Comparison of ENCODE assay signal across 22 cellular contexts in genomic region chr2:30261695-30262211, GRCh38. TPM values are rescaled to one million over a fixed set of nuclear protein-coding genes. Genes with fewer than 3 reads are reported as not detected.
DNase-seq lines count a peak whose midpoint lies in the region; ATAC-seq and TF ChIP-seq lines count a peak whose summit lies in the region.
"Had no signal": no experiment of that assay in that cellular context is flagged by ENCODE, and none has a peak within 500 bp of the region (broad histone marks: within the 10 kb centered on the region; RNA-seq: fewer than 3 reads in every experiment).

No MANE protein-coding gene starts in this region.

- intact Hi-C loops in naive thymus-derived CD4-positive, alpha-beta T cell (cut with micrococcal nuclease): loop anchor here in 1 of 2 donors (1.0 kb wide), 1 partner anchor 22 kb away; no protein-coding TSS in a partner anchor
- intact Hi-C loops in left ventricle myocardium inferior (cut with micrococcal nuclease): no loop called here

- no peak overlapping the region for H3K27ac ChIP-seq in CD8-positive, alpha-beta memory T cell (ENCODE audit: low read depth, low read length)
- H3K27ac ChIP-seq in naive thymus-derived CD4-positive, alpha-beta T cell (ENCODE audit: low read depth, low read length): peak overlapping the region; percentile 48
- H3K27ac ChIP-seq in upper lobe of left lung (no peak overlapping the region), left ventricle myocardium inferior (replicated peaks) (no peak overlapping the region)
- H3K27ac ChIP-seq: brain microvascular endothelial cell, coronary artery, heart left ventricle, right lobe of liver, upper lobe of right lung had no signal

- no peaks in the 10 kb centered on the region for H3K9me3 ChIP-seq in CD8-positive, alpha-beta memory T cell (ENCODE audit: low read length)
- no peaks in the 10 kb centered on the region for H3K9me3 ChIP-seq in naive thymus-derived CD4-positive, alpha-beta T cell (ENCODE audit: control insufficient read depth in 2 of 3, low read length in 3 of 3)
- no peaks in the 10 kb centered on the region for H3K9me3 ChIP-seq in upper lobe of left lung
- H3K9me3 ChIP-seq in left ventricle myocardium inferior (replicated peaks): peaks cover 20% of the 10 kb centered on the region
- H3K9me3 ChIP-seq: right lobe of liver, upper lobe of right lung had no signal

- peak overlapping the region; percentile 16 to 85 (median 52) for H3K27ac Mint-ChIP-seq in CD8-positive, alpha-beta memory T cell
- H3K27ac Mint-ChIP-seq in activated T-cell treated with anti-CD3 and anti-CD28 coated beads, Interleukin-2, amount 50 U/mL, for 72 hours: peak overlapping the region; percentile 64
- peak overlapping the region; percentile 77 to 100 (median 96) for H3K27ac Mint-ChIP-seq in naive thymus-derived CD4-positive, alpha-beta T cell
- H3K27ac Mint-ChIP-seq: activated naive CD8-positive, alpha-beta T cell treated with anti-CD3 and anti-CD28 coated beads, Interleukin-2, amount 10 ng/mL, durations not matched to agents 7 days and 5 days had no signal

- no peak for DNase-seq in activated CD4-positive, CD25-positive, alpha-beta regulatory T cell treated with anti-CD3 and anti-CD28 coated beads, Interleukin-2, amount 50 U/mL, for 72 hours
- no peak for DNase-seq in CD8-positive, alpha-beta memory T cell
- DNase-seq in activated T-cell treated with anti-CD3 and anti-CD28 coated beads, Interleukin-2, amount 50 U/mL, for 72 hours: no peak
- peak in 1 of 9 donors; percentile 19 for DNase-seq in naive thymus-derived CD4-positive, alpha-beta T cell
- no peak for DNase-seq in upper lobe of left lung
- no peak for DNase-seq in left ventricle myocardium inferior
- DNase-seq: 8988T; activated naive CD8-positive, alpha-beta T cell treated with anti-CD3 and anti-CD28 coated beads, Interleukin-2, amount 10 ng/mL, durations not matched to agents 7 days and 5 days; brain microvascular endothelial cell; DMS 273 treated with DMSO at 0.1 percent for 48 hours; H7; heart left ventricle; NCI-H1105; NCI-H2081 treated with DMSO at 0.1 percent for 48 hours; NCI-H446 treated with DMSO at 0.1 percent for 48 hours; NK-92 treated with Interleukin-12 subunit alpha and Interleukin-12 subunit beta, amount 100 ng/mL, for 24 hours; right lobe of liver; upper lobe of right lung had no signal

- no peak for TF ChIP-seq POLR2A in upper lobe of left lung (IDR thresholded peaks at IDR 0.05)

- H3K36me3 ChIP-seq in CD8-positive, alpha-beta memory T cell (ENCODE audit: insufficient read depth, low read length): peaks cover 21% of the 10 kb centered on the region
- H3K36me3 ChIP-seq in naive thymus-derived CD4-positive, alpha-beta T cell (ENCODE audit: control insufficient read depth in 2 of 3, insufficient read depth in 3 of 3, low read length in 3 of 3): peaks cover 8 to 29% (median 20%) of the 10 kb centered on the region in 3 experiments
- H3K36me3 ChIP-seq in upper lobe of left lung (peaks cover 8 to 39% (median 23%) of the 10 kb centered on the region in 4 donors), left ventricle myocardium inferior (peaks cover 36% of the 10 kb centered on the region)
- H3K36me3 ChIP-seq: right lobe of liver had no signal

- H3K9me3 Mint-ChIP-seq in CD8-positive, alpha-beta memory T cell: peaks cover 0 to 3% (median 2%) of the 10 kb centered on the region in 5 donors
- H3K9me3 Mint-ChIP-seq in activated T-cell treated with anti-CD3 and anti-CD28 coated beads, Interleukin-2, amount 50 U/mL, for 72 hours: peaks cover 3 to 10% of the 10 kb centered on the region in 2 donors
- H3K9me3 Mint-ChIP-seq in naive thymus-derived CD4-positive, alpha-beta T cell: peaks cover 0 to 19% (median 0%) of the 10 kb centered on the region in 11 donors

- CTCF ChIA-PET in CD8-positive, alpha-beta memory T cell (lab: Charles Lee): interaction anchor here (0.6 to 2.5 kb wide), 4 partner anchors 35 to 167 kb away, joined by 3 to 8 read pairs (median 4); no protein-coding TSS in a partner anchor
- CTCF ChIA-PET in naive thymus-derived CD4-positive, alpha-beta T cell (lab: Charles Lee): no interaction called here

- POLR2A ChIA-PET in CD8-positive, alpha-beta memory T cell (lab: Charles Lee): interaction anchor here (0.5 to 1.5 kb wide), 5 partner anchors 11 to 35 kb away, joined by 3 to 7 read pairs (median 4); partner anchors contain the start of gene LBH
- POLR2A ChIA-PET in naive thymus-derived CD4-positive, alpha-beta T cell (lab: Charles Lee): interaction anchor here (0.7 to 42.6 kb wide), 7 partner anchors 9 to 204 kb away, joined by 3 to 901 read pairs (median 5); partner anchors contain the start of gene LBH

- H3K4me1 Mint-ChIP-seq in CD8-positive, alpha-beta memory T cell: peaks cover 74 to 92% (median 89%) of the 10 kb centered on the region in 3 donors
- H3K4me1 Mint-ChIP-seq in activated T-cell treated with anti-CD3 and anti-CD28 coated beads, Interleukin-2, amount 50 U/mL, for 72 hours (ENCODE audit: low read depth): peaks cover 91% of the 10 kb centered on the region
- H3K4me1 Mint-ChIP-seq in naive thymus-derived CD4-positive, alpha-beta T cell: peaks cover 60 to 96% (median 92%) of the 10 kb centered on the region in 7 donors

- peaks cover 24 to 59% (median 34%) of the 10 kb centered on the region in 3 donors for H3K36me3 Mint-ChIP-seq in CD8-positive, alpha-beta memory T cell
- H3K36me3 Mint-ChIP-seq in activated T-cell treated with anti-CD3 and anti-CD28 coated beads, Interleukin-2, amount 50 U/mL, for 72 hours (ENCODE audit: insufficient read depth in 2 of 2): peaks cover 27 to 55% of the 10 kb centered on the region in 2 donors
- H3K36me3 Mint-ChIP-seq in naive thymus-derived CD4-positive, alpha-beta T cell: peaks cover 15 to 69% (median 49%) of the 10 kb centered on the region in 5 donors

- no peaks in the 10 kb centered on the region for H3K27me3 ChIP-seq in CD8-positive, alpha-beta memory T cell (ENCODE audit: insufficient read depth, low read length, poor library complexity, severe bottlenecking)
- H3K27me3 ChIP-seq in naive thymus-derived CD4-positive, alpha-beta T cell (ENCODE audit: control insufficient read depth in 2 of 2, insufficient read depth in 2 of 2, low read length in 2 of 2): no peaks in the 10 kb centered on the region
- no peaks in the 10 kb centered on the region for H3K27me3 ChIP-seq in upper lobe of left lung
- no peaks in the 10 kb centered on the region for H3K27me3 ChIP-seq in left ventricle myocardium inferior (ENCODE audit: low read depth)
- H3K27me3 ChIP-seq: brain microvascular endothelial cell, heart left ventricle, right lobe of liver, upper lobe of right lung had no signal

- no peak for TF ChIP-seq EP300 in upper lobe of left lung (IDR thresholded peaks at IDR 0.05)

- H3K4me3 Mint-ChIP-seq in CD8-positive, alpha-beta memory T cell: peak overlapping the region in 1 of 7 donors; percentile 11
- peak overlapping the region in 1 of 2 donors; percentile 10 for H3K4me3 Mint-ChIP-seq in activated T-cell treated with anti-CD3 and anti-CD28 coated beads, Interleukin-2, amount 50 U/mL, for 72 hours
- peak overlapping the region in 4 of 10 donors; percentile 21 to 70 (median 53) for H3K4me3 Mint-ChIP-seq in naive thymus-derived CD4-positive, alpha-beta T cell
- H3K4me3 Mint-ChIP-seq: activated naive CD8-positive, alpha-beta T cell treated with anti-CD3 and anti-CD28 coated beads, Interleukin-2, amount 10 ng/mL, durations not matched to agents 7 days and 5 days had no signal

- H3K4me3 ChIP-seq in CD8-positive, alpha-beta memory T cell (ENCODE audit: low read length): no peak overlapping the region
- H3K4me3 ChIP-seq in naive thymus-derived CD4-positive, alpha-beta T cell (ENCODE audit: low read length): no peak overlapping the region
- H3K4me3 ChIP-seq in upper lobe of left lung (no peak overlapping the region), left ventricle myocardium inferior (no peak overlapping the region)
- H3K4me3 ChIP-seq: coronary artery, heart left ventricle, right lobe of liver, upper lobe of right lung had no signal

- peaks cover 81% of the 10 kb centered on the region for H3K4me1 ChIP-seq in CD8-positive, alpha-beta memory T cell (ENCODE audit: insufficient read depth, low read length)
- H3K4me1 ChIP-seq in naive thymus-derived CD4-positive, alpha-beta T cell (ENCODE audit: control insufficient read depth in 2 of 2, insufficient read depth in 2 of 2, low read length in 2 of 2): peaks cover 33 to 86% of the 10 kb centered on the region in 2 donors
- peaks cover 10 to 15% (median 12%) of the 10 kb centered on the region in 4 donors for H3K4me1 ChIP-seq in upper lobe of left lung
- H3K4me1 ChIP-seq in left ventricle myocardium inferior: peaks cover 35% of the 10 kb centered on the region
- H3K4me1 ChIP-seq: right lobe of liver had no signal

- peak; percentile 79 to 84 for ATAC-seq in activated CD4-positive, CD25-positive, alpha-beta regulatory T cell treated with anti-CD3 and anti-CD28 coated beads, Interleukin-2, amount 50 U/mL, for 24 hours
- peak; percentile 57 to 69 for ATAC-seq in activated T-cell treated with anti-CD3 and anti-CD28 coated beads, Interleukin-2, amount 50 U/mL, for 72 hours (replicated peaks in 1 of 2)
- ATAC-seq in naive thymus-derived CD4-positive, alpha-beta T cell: no peak
- ATAC-seq in GM19467 (IDR thresholded peaks at IDR 0.05; ENCODE audit: unreplicated experiment) (no peak), upper lobe of left lung (ENCODE audit: low FRiP score in 2 of 2) (no peak)
- ATAC-seq: heart left ventricle, right lobe of liver, upper lobe of right lung had no signal

- TF ChIP-seq CTCF in upper lobe of left lung (IDR thresholded peaks at IDR 0.05) (no peak), left ventricle myocardium inferior (IDR thresholded peaks at IDR 0.05; ENCODE audit: borderline replicate concordance) (no peak)

- no peaks in the 10 kb centered on the region for H3K27me3 Mint-ChIP-seq in CD8-positive, alpha-beta memory T cell
- H3K27me3 Mint-ChIP-seq in activated T-cell treated with anti-CD3 and anti-CD28 coated beads, Interleukin-2, amount 50 U/mL, for 72 hours (ENCODE audit: low read depth): no peaks in the 10 kb centered on the region
- H3K27me3 Mint-ChIP-seq in naive thymus-derived CD4-positive, alpha-beta T cell: no peaks in the 10 kb centered on the region
- H3K27me3 Mint-ChIP-seq: activated naive CD8-positive, alpha-beta T cell treated with anti-CD3 and anti-CD28 coated beads, Interleukin-2, amount 10 ng/mL, durations not matched to agents 7 days and 5 days had no signal

RNA-seq across cellular contexts. Expression of gene LBH, which starts 30.4 kb away (rescaled TPM):
- 100 to 1,000 TPM; 115 to 121 TPM for total RNA-seq in CD8-positive, alpha-beta memory T cell
- 156 TPM for polyA plus RNA-seq in CD8-positive, alpha-beta memory T cell
- 100 to 1,000 TPM; 129 to 133 TPM for total RNA-seq in activated T-cell treated with anti-CD3 and anti-CD28 coated beads, Interleukin-2, amount 50 U/mL, for 72 hours
- total RNA-seq in naive thymus-derived CD4-positive, alpha-beta T cell: 100 to 1,000 TPM; 146 to 517 (median 192) TPM
- polyA plus RNA-seq in naive thymus-derived CD4-positive, alpha-beta T cell: 100 to 1,000 TPM; 269 to 292 TPM
- total RNA-seq in upper lobe of left lung (100 to 1,000 TPM in 4 of 6 donors, 10 to 100 TPM in 2; 45.6 to 270 (median 154) TPM), left ventricle myocardium inferior (200 TPM)
- total RNA-seq: G401 had no signal

Comparison
In these comparisons a context has a peak if more than half of its experiments do, and no peak if none do; other contexts are left out.
1. ATAC-seq: peak in activated CD4-positive, CD25-positive, alpha-beta regulatory T cell treated with anti-CD3 and anti-CD28 coated beads, Interleukin-2, amount 50 U/mL, for 24 hours (2 of 2) and activated T-cell treated with anti-CD3 and anti-CD28 coated beads, Interleukin-2, amount 50 U/mL, for 72 hours (2 of 2); none in naive thymus-derived CD4-positive, alpha-beta T cell (single experiment), GM19467 (single experiment) and upper lobe of left lung (0 of 2).
2. Peak in every context shown above with its lines, with median percentiles within 50 percentile points of each other: H3K27ac Mint-ChIP-seq.